21 cellular contexts compared by ENCODE assay signal in genomic region chr11:35135222-35135621, GRCh38. TPM values are rescaled to one million over a fixed set of nuclear protein-coding genes. Genes with fewer than 3 reads are reported as not detected.
A peak's percentile ranks its signal among the peaks of the same experiment; 100 is the strongest.
DNase-seq lines count a peak whose midpoint lies in the region; FAIRE-seq and TF ChIP-seq lines count a peak whose summit lies in the region.
"Had no signal": no experiment of that assay in that cellular context is flagged by ENCODE, and none has a peak within 500 bp of the region (broad histone marks: within the 10 kb centered on the region; RNA-seq: fewer than 3 reads in every experiment).

No MANE protein-coding gene starts in this region.

- POLR2A ChIA-PET in SK-N-SH (lab: Yijun Ruan, JAX), result no interaction called here

- H3K4me3 ChIP-seq in SK-N-SH (ENCODE audit: low read depth in 2 of 2, low read length in 1 of 2), result no peak overlapping the region
- H3K4me3 ChIP-seq in subcutaneous abdominal adipose tissue (ENCODE audit: low read depth in 1 of 5, low read length in 5 of 5), result no peak overlapping the region
- H3K4me3 ChIP-seq: GM23338, left lung, SJCRH30 had no signal

- H2AFZ ChIP-seq in SK-N-SH (ENCODE audit: low read depth), result no peak overlapping the region
- H2AFZ ChIP-seq: GM23338 had no signal

- peaks cover 0 to 6% of the 10 kb centered on the region in 2 experiments for H3K36me3 ChIP-seq in SK-N-SH (replicated peaks in 1 of 2; ENCODE audit: control insufficient read depth in 1 of 2, insufficient read depth in 2 of 2, low read length in 1 of 2)
- no peaks in the 10 kb centered on the region for H3K36me3 ChIP-seq in subcutaneous abdominal adipose tissue (ENCODE audit: control insufficient read depth in 5 of 5, insufficient read depth in 5 of 5, low read length in 5 of 5)
- H3K36me3 ChIP-seq: left lung, SJCRH30 had no signal

- no peak for DNase-seq in GM19239 (ENCODE audit: insufficient read length, low spot score)
- no peak for DNase-seq in SK-N-SH
- DNase-seq in fibroblast of peridontal ligament (ENCODE audit: extremely low read depth), result peak; percentile 60
- no peak for DNase-seq in NCI-H1417 treated with DMSO at 0.1 percent for 48 hours (lab: John Stamatoyannopoulos, UW)
- no peak for DNase-seq in mucosa of gallbladder (ENCODE audit: low spot score)
- no peak for DNase-seq in 8988T
- DNase-seq: activated CD8-positive, alpha-beta T cell treated with anti-CD3 and anti-CD28 coated beads, Interleukin-2, amount 10 ng/mL, durations not matched to agents 7 days and 5 days; AML-193; aorta; CD4-positive, alpha-beta memory T cell; central memory CD4-positive, alpha-beta T cell; left lung; naive thymus-derived CD8-positive, alpha-beta T cell; NCI-H1048; NCI-H187; occipital lobe; SJCRH30 had no signal

- no peak for TF ChIP-seq CTCF in SK-N-SH (IDR thresholded peaks at IDR 0.05)

- peaks cover 20% of the 10 kb centered on the region for H3K79me2 ChIP-seq in SK-N-SH (ENCODE audit: insufficient read depth)

- H3K27ac ChIP-seq in SK-N-SH (ENCODE audit: low read depth in 2 of 2, low read length in 1 of 2) (peak overlapping the region in 1 of 2 experiments; percentile 32; a peak in 2 of 4 replicates), subcutaneous abdominal adipose tissue (ENCODE audit: low read depth, low read length) (peak overlapping the region; percentile 58)
- H3K27ac ChIP-seq: left lung, SJCRH30 had no signal

- H3K4me2 ChIP-seq in SK-N-SH, result no peak overlapping the region
- H3K4me2 ChIP-seq: GM23338 had no signal

- no peak for TF ChIP-seq RAD21 in SK-N-SH (IDR thresholded peaks at IDR 0.05; ENCODE audit: low read length)

- no peaks in the 10 kb centered on the region for H3K9me3 ChIP-seq in SK-N-SH
- H3K9me3 ChIP-seq in subcutaneous abdominal adipose tissue (ENCODE audit: control insufficient read depth in 5 of 5, low read length in 5 of 5), result no peaks in the 10 kb centered on the region
- H3K9me3 ChIP-seq: left lung, SJCRH30 had no signal

- H3K4me1 ChIP-seq in SK-N-SH (ENCODE audit: control insufficient read depth in 1 of 2, insufficient read depth in 2 of 2, low read depth in 1 of 2, low read length in 1 of 2) (peaks cover 6 to 19% of the 10 kb centered on the region in 2 experiments; a peak in 3 of 4 replicates), subcutaneous abdominal adipose tissue (ENCODE audit: control insufficient read depth in 5 of 5, insufficient read depth in 5 of 5, low read length in 5 of 5) (peaks cover 6 to 27% (median 20%) of the 10 kb centered on the region in 5 donors)
- H3K4me1 ChIP-seq: SJCRH30 had no signal

- TF ChIP-seq EP300 in SK-N-SH (IDR thresholded peaks at IDR 0.05; ENCODE audit: borderline replicate concordance in 1 of 2, low read depth in 1 of 2, low read length in 1 of 2), result peak in 1 of 2 experiments; percentile 36; a peak in 1 of 4 replicates

- H4K20me1 ChIP-seq in SK-N-SH (ENCODE audit: insufficient read depth), result peaks cover 7% of the 10 kb centered on the region

- H3K27me3 ChIP-seq in SK-N-SH (ENCODE audit: insufficient read depth) (no peaks in the 10 kb centered on the region), subcutaneous abdominal adipose tissue (ENCODE audit: control insufficient read depth in 5 of 5, insufficient read depth in 4 of 5, low read length in 5 of 5) (peaks cover 0 to 10% (median 0%) of the 10 kb centered on the region in 5 donors)
- H3K27me3 ChIP-seq: left lung, SJCRH30 had no signal

- peak; percentile 78 for FAIRE-seq in GM19239 (lab: Jason Lieb, UNC)
- FAIRE-seq: HepG2, RCC 7860 had no signal

- WGBS in SK-N-SH (ENCODE audit: low lambda C conversion rate), result 70% methylated on average over 3 of the region's 3 CpGs

- H3K9ac ChIP-seq in SK-N-SH (no peak overlapping the region), subcutaneous abdominal adipose tissue (ENCODE audit: low read length in 5 of 5) (no peak overlapping the region)

- CTCF ChIA-PET in SK-N-SH (lab: Yijun Ruan, JAX), result no interaction called here

- no peaks in the 10 kb centered on the region for H3K9me2 ChIP-seq in SK-N-SH

- peaks cover 9% of the 10 kb centered on the region for H3F3A ChIP-seq in SK-N-SH (replicated peaks; ENCODE audit: insufficient read depth)

TF ChIP-seq in SK-N-SH, 30 proteins besides CTCF, POLR2A, EP300 and RAD21:
- TF ChIP-seq TCF12 (IDR thresholded peaks at IDR 0.05), result peak; percentile 70
- no peak for TF ChIP-seq FOXJ3 (CRISPR knock-in tag; IDR thresholded peaks at IDR 0.05)
- TF ChIP-seq GATA2 (CRISPR knock-in tag; IDR thresholded peaks at IDR 0.05), result no peak
- TF ChIP-seq PBX3 (IDR thresholded peaks at IDR 0.05), result peak; percentile 52
- TF ChIP-seq POLR2AphosphoS5 (IDR thresholded peaks at IDR 0.05; ENCODE audit: low read depth, low read length), result peak; percentile 34; the same call in 1 of the 2 replicates
- TF ChIP-seq JUND (IDR thresholded peaks at IDR 0.05), result no peak
- TF ChIP-seq YY1 (IDR thresholded peaks at IDR 0.05; ENCODE audit: low read depth), result no peak
- TF ChIP-seq NRF1 (IDR thresholded peaks at IDR 0.05; ENCODE audit: low read depth, low read length), result no peak
- peak; percentile 60 for TF ChIP-seq NFIC (IDR thresholded peaks at IDR 0.05; ENCODE audit: borderline replicate concordance)
- no peak for TF ChIP-seq TEAD4 (IDR thresholded peaks at IDR 0.05; ENCODE audit: borderline replicate concordance, insufficient read depth)
- no peak for TF ChIP-seq IRF3 (IDR thresholded peaks at IDR 0.05; ENCODE audit: low read depth, low read length)
- no peak for TF ChIP-seq GABPA (IDR thresholded peaks at IDR 0.05; ENCODE audit: low read depth)
- no peak for TF ChIP-seq TAF1 (IDR thresholded peaks at IDR 0.05; ENCODE audit: borderline replicate concordance, low read depth, low read length)
- TF ChIP-seq FOXM1 (IDR thresholded peaks at IDR 0.05; ENCODE audit: low read depth), result no peak
- TF ChIP-seq CHD2 (IDR thresholded peaks at IDR 0.05; ENCODE audit: low read length, partially characterized antibody), result no peak

RNA-seq across cellular contexts. Expression of gene CD44, which starts 3.7 kb away (rescaled TPM):
- 457 and 550 TPM in 2 replicates for polyA plus RNA-seq in SK-N-SH (2012; rRNA removed)
- polyA plus RNA-seq in SK-N-SH (2012; cell fraction: cytosol; rRNA removed), result 360 and 443 TPM in 2 replicates
- 271 and 426 TPM in 2 replicates for polyA plus RNA-seq in SK-N-SH (2012; cell fraction: nucleus; rRNA removed)
- 356 TPM for total RNA-seq in mucosa of gallbladder
